8 cellular contexts compared by ENCODE assay signal in the genomic region with DNA sequence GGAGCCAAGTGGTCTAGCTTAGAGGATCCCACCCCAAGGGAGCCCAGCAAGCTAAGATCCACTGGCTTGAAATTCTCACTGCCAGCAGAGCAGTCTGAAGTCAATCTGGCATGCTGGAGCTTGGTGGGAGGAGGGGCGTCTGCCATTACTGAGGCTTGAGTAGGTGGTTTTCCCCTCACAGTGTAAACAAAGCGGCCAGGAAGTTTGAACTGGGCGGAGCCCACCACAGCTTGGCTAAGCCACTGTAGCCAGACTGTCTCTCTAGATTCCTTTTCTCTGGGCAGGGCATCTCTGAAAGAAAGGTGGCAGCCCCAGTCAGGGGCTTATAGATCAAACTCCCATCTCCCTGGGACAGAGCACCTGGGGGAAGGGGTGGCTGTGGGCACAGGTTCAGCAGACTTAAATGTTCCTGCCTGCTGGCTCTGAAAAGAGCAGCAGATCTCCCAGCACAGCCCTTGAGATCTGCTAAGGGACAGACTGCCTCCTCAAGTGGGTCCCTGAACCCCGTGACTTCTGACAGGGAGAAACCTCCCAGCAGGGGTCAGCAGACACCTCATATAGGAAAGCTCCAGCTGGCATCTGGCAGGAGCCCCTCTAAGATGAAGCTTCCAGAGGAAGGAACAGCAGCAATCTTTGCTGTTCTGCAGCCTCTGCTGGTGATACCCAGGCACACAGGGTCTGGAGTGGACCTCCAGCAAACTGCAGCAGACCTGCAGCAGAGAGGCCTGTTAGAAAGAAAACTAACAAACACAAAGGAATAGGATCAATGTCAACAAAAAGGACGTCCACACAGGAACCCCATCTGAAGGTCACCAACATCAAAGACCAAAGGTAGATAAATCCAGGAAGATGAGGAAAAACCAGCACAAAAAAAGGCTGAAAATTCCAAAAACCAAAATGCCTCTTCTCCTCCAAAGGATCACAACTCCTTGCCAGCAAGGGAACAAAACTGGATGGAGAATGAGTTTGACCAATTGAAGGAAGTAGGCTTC.
A peak's percentile ranks its signal among the peaks of the same experiment; 100 is the strongest.
DNase-seq lines count a peak whose midpoint lies in the region; ATAC-seq and TF ChIP-seq lines count a peak whose summit lies in the region.
"Not testable (repeated sequence)": the region's sequence is repeated elsewhere in the genome, so short reads cannot be mapped to it uniquely, and the experiment has no call there.

No MANE protein-coding gene starts in this region.

- not testable (repeated sequence) for H3K27ac ChIP-seq in left ventricle myocardium inferior (replicated peaks)

- not testable (repeated sequence) for H3K36me3 ChIP-seq in left ventricle myocardium inferior

- H3K4me1 ChIP-seq in left ventricle myocardium inferior = not testable (repeated sequence)

- intact Hi-C loops in left ventricle myocardium inferior (cut with micrococcal nuclease) = not testable (repeated sequence)

- H3K27me3 ChIP-seq in left ventricle myocardium inferior (ENCODE audit: low read depth) = not testable (repeated sequence)

- peaks cover 14% of the 10 kb centered on the region for H3K4me1 Mint-ChIP-seq in WTC11

- POLR2A ChIA-PET in WTC11 (lab: Charles Lee) = not testable (repeated sequence)

- peaks cover 20% of the 10 kb centered on the region for H3K9me3 ChIP-seq in left ventricle myocardium inferior (replicated peaks)

- peak; percentile 87 for ATAC-seq in GM18868 (IDR thresholded peaks at IDR 0.05; ENCODE audit: unreplicated experiment)
- peak; percentile 72 for ATAC-seq in HG02885 (IDR thresholded peaks at IDR 0.05; ENCODE audit: poor library complexity, unreplicated experiment)
- ATAC-seq in WTC11 = peak; percentile 81

- H3K36me3 Mint-ChIP-seq in WTC11 = not testable (repeated sequence)

- H3K9me3 Mint-ChIP-seq in WTC11 = peaks cover 39% of the 10 kb centered on the region

- H3K27ac Mint-ChIP-seq in WTC11 = not testable (repeated sequence)

- H3K4me3 Mint-ChIP-seq in WTC11 = not testable (repeated sequence)

- CTCF ChIA-PET in WTC11 (lab: Charles Lee) = not testable (repeated sequence)

- TF ChIP-seq CTCF in WTC11 (IDR thresholded peaks at IDR 0.05) = not testable (repeated sequence)
- peak; percentile 20 for TF ChIP-seq CTCF in left ventricle myocardium inferior (IDR thresholded peaks at IDR 0.05; ENCODE audit: borderline replicate concordance)

- H3K27me3 Mint-ChIP-seq in WTC11 (ENCODE audit: low read depth) = peaks cover 90% of the 10 kb centered on the region

- H3K4me3 ChIP-seq in left ventricle myocardium inferior = not testable (repeated sequence)

- DNase-seq in AML-193 (lab: John Stamatoyannopoulos, UW) = peak; percentile 17 to 19
- DNase-seq in NCI-H2171 treated with DMSO at 0.1 percent for 48 hours (lab: John Stamatoyannopoulos, UW) = peak; percentile 1
- peak; percentile 54 for DNase-seq in WTC11 (ENCODE audit: low spot score)
- peak; percentile 3 for DNase-seq in amniotic stem cell (lab: John Stamatoyannopoulos, UW)
- DNase-seq in left ventricle myocardium inferior = peak; percentile 16
- DNase-seq in stimulated activated CD4-positive, alpha-beta T cell treated with anti-CD3 and anti-CD28 coated beads, Interleukin-15, amount 100 ng/mL, for 24 hours = peak; percentile 59

Comparison
In these comparisons a context has a peak if more than half of its experiments do, and no peak if none do; other contexts are left out.
1. DNase-seq: peak in every context shown above with its lines; median percentile 59 in stimulated activated CD4-positive, alpha-beta T cell treated with anti-CD3 and anti-CD28 coated beads, Interleukin-15, amount 100 ng/mL, for 24 hours; 54 in WTC11; 18 in AML-193; 16 in left ventricle myocardium inferior; 3 in amniotic stem cell; 1 in NCI-H2171 treated with DMSO at 0.1 percent for 48 hours.